ENCODE assay signal across 22 cellular contexts in genomic region chr14:81031488-81031887, GRCh38.
DNase-seq lines count a peak whose midpoint lies in the region; ATAC-seq, FAIRE-seq and TF ChIP-seq lines count a peak whose summit lies in the region.
"Had no signal": no experiment of that assay in that cellular context is flagged by ENCODE, and none has a peak within 500 bp of the region (broad histone marks: within the 10 kb centered on the region; RNA-seq: fewer than 3 reads in every experiment).

No MANE protein-coding gene starts in this region.

- H3K9me3 ChIP-seq in kidney (ENCODE audit: control insufficient read depth in 1 of 2, low read length in 2 of 2): no peaks in the 10 kb centered on the region

- H3K9ac ChIP-seq in kidney (ENCODE audit: low read length in 2 of 2): no peak overlapping the region
- H3K9ac ChIP-seq: BLaER1 treated with 17β-estradiol and CSF1 and Interleukin-3, amounts not matched to agents 10 nM and 100 nM; KMS-11 had no signal

- H3K4me1 ChIP-seq in kidney (ENCODE audit: control insufficient read depth in 1 of 2, insufficient read depth in 1 of 2, low read depth in 1 of 2, low read length in 2 of 2): no peaks in the 10 kb centered on the region

- intact Hi-C loops in kidney (cut with DNase I): no loop called here

- DNase-seq in NCI-H2196 (lab: John Stamatoyannopoulos, UW; ENCODE audit: unreplicated experiment): peak; percentile 3
- DNase-seq in NCI-H2196 treated with DMSO at 0.1 percent for 48 hours (lab: John Stamatoyannopoulos, UW; ENCODE audit: unreplicated experiment): no peak
- DNase-seq in HT-29 (ENCODE audit: low spot score): peak; percentile 7
- peak; percentile 36 for DNase-seq in NCI-H2107 treated with DMSO at 0.1 percent for 48 hours (lab: John Stamatoyannopoulos, UW; ENCODE audit: unreplicated experiment)
- DNase-seq in kidney: peak; percentile 35
- no peak for DNase-seq in GOT3 (lab: John Stamatoyannopoulos, UW)
- DNase-seq in T-helper 2 cell: no peak
- DNase-seq: CD8-positive, alpha-beta T cell; EL; MM.1S; NCI-H1092; NCI-H1436 treated with DMSO at 0.1 percent for 48 hours; NCI-H2029; NCI-H226; NCI-H69; SHP77 had no signal

- FAIRE-seq in kidney (lab: Jason Lieb, UNC): no peak
- FAIRE-seq: GM12878, GM19239 had no signal

- no peak for ATAC-seq in HG03045 (IDR thresholded peaks at IDR 0.05; ENCODE audit: unreplicated experiment)
- ATAC-seq: CD8-positive, alpha-beta T cell; GM12878 had no signal

- H3K4me3 ChIP-seq in kidney (ENCODE audit: low read length in 2 of 2): no peak overlapping the region
- H3K4me3 ChIP-seq: BLaER1 treated with 17β-estradiol and CSF1 and Interleukin-3, amounts not matched to agents 10 nM and 100 nM; GM12878; SK-N-MC had no signal

- no peak for TF ChIP-seq CTCF in kidney (IDR thresholded peaks at IDR 0.05; ENCODE audit: borderline replicate concordance, extremely low read depth, insufficient read depth)

- no peaks in the 10 kb centered on the region for H3K36me3 ChIP-seq in kidney (ENCODE audit: control insufficient read depth in 1 of 2, insufficient read depth in 2 of 2, low read length in 2 of 2)
- H3K36me3 ChIP-seq: BLaER1 treated with 17β-estradiol and CSF1 and Interleukin-3, amounts not matched to agents 10 nM and 100 nM had no signal

- H3K27ac ChIP-seq in kidney (ENCODE audit: low read depth in 2 of 2, low read length in 2 of 2): no peak overlapping the region
- H3K27ac ChIP-seq: BLaER1 treated with 17β-estradiol and CSF1 and Interleukin-3, amounts not matched to agents 10 nM and 100 nM; KMS-11; SK-N-MC had no signal

Comparison
In these comparisons a context has a peak if more than half of its experiments do, and no peak if none do; other contexts are left out.
1. DNase-seq: peak in NCI-H2196 (single experiment), HT-29 (single experiment), NCI-H2107 treated with DMSO at 0.1 percent for 48 hours (single experiment) and kidney (single experiment); none in NCI-H2196 treated with DMSO at 0.1 percent for 48 hours (single experiment), GOT3 (single experiment) and T-helper 2 cell (0 of 5).